11 cellular contexts compared by ENCODE assay signal in genomic region chr10:79159785-79160184, GRCh38.
DNase-seq lines count a peak whose midpoint lies in the region; ATAC-seq and TF ChIP-seq lines count a peak whose summit lies in the region.
"Had no signal": no experiment of that assay in that cellular context is flagged by ENCODE, and none has a peak within 500 bp of the region (broad histone marks: within the 10 kb centered on the region; RNA-seq: fewer than 3 reads in every experiment).

No MANE protein-coding gene starts in this region.

- H3K4me1 ChIP-seq in breast epithelium (peaks cover 16 to 35% of the 10 kb centered on the region in 2 donors), skeletal muscle satellite cell (ENCODE audit: control insufficient read depth, insufficient read depth, low read length) (peaks cover 89% of the 10 kb centered on the region)

- H3K27me3 ChIP-seq in breast epithelium, result no peaks in the 10 kb centered on the region
- H3K27me3 ChIP-seq in skeletal muscle satellite cell (ENCODE audit: control insufficient read depth, insufficient read depth, low read length), result no peaks in the 10 kb centered on the region

- ATAC-seq in HG03439 (IDR thresholded peaks at IDR 0.05; ENCODE audit: unreplicated experiment), result no peak
- no peak for ATAC-seq in HG03095 (IDR thresholded peaks at IDR 0.05; ENCODE audit: unreplicated experiment)
- no peak for ATAC-seq in activated CD4-positive, CD25-positive, alpha-beta regulatory T cell treated with anti-CD3 and anti-CD28 coated beads, Interleukin-2, amount 50 U/mL, for 24 hours
- ATAC-seq in GM18858 (IDR thresholded peaks at IDR 0.05; ENCODE audit: unreplicated experiment), result no peak

- intact Hi-C loops in breast epithelium (cut with DNase I; ENCODE audit: low total_unique reads), result loop anchor here (1.0 kb wide), 1 partner anchor 45 kb away; no protein-coding TSS in a partner anchor

- TF ChIP-seq POLR2A in breast epithelium (IDR thresholded peaks at IDR 0.05), result no peak

- peak overlapping the region; percentile 56 for H3K4me2 ChIP-seq in skeletal muscle satellite cell (ENCODE audit: low read length)
- H3K4me2 ChIP-seq: KMS-11 had no signal

- DNase-seq in GM03348 (ENCODE audit: low spot score) (peak; percentile 87), breast epithelium (ENCODE audit: low spot score in 2 of 2) (no peak), iris pigment epithelial cell (ENCODE audit: low read depth) (peak; percentile 63)
- DNase-seq: activated CD4-positive, alpha-beta T cell treated with anti-CD3 and anti-CD28 coated beads for 48 hours; COR-L47 had no signal

- H3K4me3 ChIP-seq in breast epithelium, result peak overlapping the region in 1 of 3 donors; percentile 40
- H3K4me3 ChIP-seq in skeletal muscle satellite cell (ENCODE audit: low read length), result peak overlapping the region; percentile 12

- peak overlapping the region; percentile 87 to 92 for H3K27ac ChIP-seq in breast epithelium
- H3K27ac ChIP-seq: KMS-11 had no signal

- no peak for TF ChIP-seq CTCF in breast epithelium (IDR thresholded peaks at IDR 0.05)

- H3K9me3 ChIP-seq in breast epithelium (no peaks in the 10 kb centered on the region), skeletal muscle satellite cell (replicated peaks; ENCODE audit: low read length) (no peaks in the 10 kb centered on the region)

- peak overlapping the region; percentile 84 for H3K9ac ChIP-seq in skeletal muscle satellite cell (ENCODE audit: low read depth, low read length)
- H3K9ac ChIP-seq: KMS-11 had no signal

- H3K36me3 ChIP-seq in breast epithelium (no peaks in the 10 kb centered on the region), skeletal muscle satellite cell (ENCODE audit: insufficient read depth, low read length) (peaks cover 35% of the 10 kb centered on the region)

Comparison
In these comparisons a context has a peak if more than half of its experiments do, and no peak if none do; other contexts are left out.
1. DNase-seq: peak in GM03348 (single experiment) and iris pigment epithelial cell (single experiment); none in breast epithelium (0 of 2).